ENCODE assay signal across 1 cellular context in genomic region chr1:26126321-26127084, GRCh38.
TF ChIP-seq lines count a peak whose summit lies in the region.

No MANE protein-coding gene starts in this region.

TF ChIP-seq in HEK293, 187 proteins besides CTCF, POLR2A, EP300 and RAD21 (continued from another document and continues in another):
- no peak for TF ChIP-seq ZNF280C (tag by site-specific recombination; IDR thresholded peaks at IDR 0.05)
- no peak for TF ChIP-seq ZNF830 (tag by site-specific recombination; IDR thresholded peaks at IDR 0.05; ENCODE audit: low read depth)
- no peak for TF ChIP-seq ZNF704 (tag by site-specific recombination; IDR thresholded peaks at IDR 0.05)
- no peak for TF ChIP-seq TCF7L2 (IDR thresholded peaks at IDR 0.05; ENCODE audit: borderline replicate concordance, low read depth, low read length)
- TF ChIP-seq ZNF274 (IDR thresholded peaks at IDR 0.05; ENCODE audit: low read length) = no peak
- TF ChIP-seq ZNF274 (tag by site-specific recombination; IDR thresholded peaks at IDR 0.05; ENCODE audit: borderline replicate concordance) = no peak
- TF ChIP-seq ZNF692 (tag by site-specific recombination; IDR thresholded peaks at IDR 0.05) = 0 out of 2 replicates have a peak, but pooled peaks have one; percentile 28
- TF ChIP-seq ZNF404 (tag by site-specific recombination; IDR thresholded peaks at IDR 0.05) = no peak
- no peak for TF ChIP-seq ZNF558 (tag by site-specific recombination; IDR thresholded peaks at IDR 0.05)
- no peak for TF ChIP-seq ZNF174 (tag by site-specific recombination; IDR thresholded peaks at IDR 0.05)
- TF ChIP-seq ZNF169 (tag by site-specific recombination; IDR thresholded peaks at IDR 0.05) = no peak
- peak; percentile 79 for TF ChIP-seq OSR2 (tag by site-specific recombination; IDR thresholded peaks at IDR 0.05)
- TF ChIP-seq FEZF1 (tag by site-specific recombination; IDR thresholded peaks at IDR 0.05) = peak; percentile 100
- no peak for TF ChIP-seq ZNF660 (tag by site-specific recombination; IDR thresholded peaks at IDR 0.05)
- TF ChIP-seq ZNF2 (tag by site-specific recombination; IDR thresholded peaks at IDR 0.05) = 0 out of 2 replicates have a peak, but pooled peaks have one; percentile 49
- no peak for TF ChIP-seq ZNF19 (tag by site-specific recombination; IDR thresholded peaks at IDR 0.05; ENCODE audit: low read depth)
- TF ChIP-seq ZNF112 (tag by site-specific recombination; IDR thresholded peaks at IDR 0.05) = no peak
- no peak for TF ChIP-seq TRIM28 (IDR thresholded peaks at IDR 0.05; ENCODE audit: borderline replicate concordance, low read length)
- no peak for TF ChIP-seq ZBTB21 (tag by site-specific recombination; IDR thresholded peaks at IDR 0.05)
- TF ChIP-seq INSM2 (tag by site-specific recombination; IDR thresholded peaks at IDR 0.05) = no peak
- no peak for TF ChIP-seq SCRT2 (tag by site-specific recombination; IDR thresholded peaks at IDR 0.05)
- no peak for TF ChIP-seq ZBTB48 (tag by site-specific recombination; IDR thresholded peaks at IDR 0.05)
- no peak for TF ChIP-seq ZNF610 (tag by site-specific recombination; IDR thresholded peaks at IDR 0.05; ENCODE audit: borderline replicate concordance)
- no peak for TF ChIP-seq ZNF521 (tag by site-specific recombination; IDR thresholded peaks at IDR 0.05)
- TF ChIP-seq ZNF843 (tag by site-specific recombination; IDR thresholded peaks at IDR 0.05) = peak; percentile 80
- TF ChIP-seq ZNF18 (tag by site-specific recombination; IDR thresholded peaks at IDR 0.05) = no peak
- TF ChIP-seq ZBTB11 (tag by site-specific recombination; conservative IDR thresholded peaks at IDR 0.05; ENCODE audit: low read depth) = no peak
- TF ChIP-seq ZNF138 (tag by site-specific recombination; IDR thresholded peaks at IDR 0.05; ENCODE audit: borderline replicate concordance) = no peak
- TF ChIP-seq ZNF16 (tag by site-specific recombination; IDR thresholded peaks at IDR 0.05; ENCODE audit: low read depth) = no peak
- 0 out of 2 replicates have a peak, but pooled peaks have one; percentile 25 for TF ChIP-seq ZNF362 (tag by site-specific recombination; IDR thresholded peaks at IDR 0.05)
- no peak for TF ChIP-seq ZNF132 (tag by site-specific recombination; IDR thresholded peaks at IDR 0.05; ENCODE audit: borderline replicate concordance)
- TF ChIP-seq BCL6B (tag by site-specific recombination; IDR thresholded peaks at IDR 0.05) = no peak
- no peak for TF ChIP-seq ZNF140 (tag by site-specific recombination; IDR thresholded peaks at IDR 0.05)
- TF ChIP-seq ZNF202 (tag by site-specific recombination; IDR thresholded peaks at IDR 0.05; ENCODE audit: borderline replicate concordance) = no peak
- peak; percentile 72 for TF ChIP-seq ZXDB (tag by site-specific recombination; IDR thresholded peaks at IDR 0.05)
- TF ChIP-seq ZNF366 (tag by site-specific recombination; conservative IDR thresholded peaks at IDR 0.05) = 0 out of 2 replicates have a peak, but pooled peaks have one; percentile 26
- TF ChIP-seq ZNF48 (tag by site-specific recombination; IDR thresholded peaks at IDR 0.05) = no peak
- no peak for TF ChIP-seq ZNF777 (tag by site-specific recombination; IDR thresholded peaks at IDR 0.05; ENCODE audit: borderline replicate concordance)
- TF ChIP-seq ZNF548 (tag by site-specific recombination; IDR thresholded peaks at IDR 0.05) = no peak
- TF ChIP-seq ZEB2 (tag by site-specific recombination; IDR thresholded peaks at IDR 0.05) = 0 out of 2 replicates have a peak, but pooled peaks have one; percentile 32
- no peak for TF ChIP-seq ZNF214 (tag by site-specific recombination; IDR thresholded peaks at IDR 0.05; ENCODE audit: borderline replicate concordance)
- TF ChIP-seq ZNF600 (tag by site-specific recombination; IDR thresholded peaks at IDR 0.05) = no peak
- no peak; the same call in 1 of the 2 replicates for TF ChIP-seq TSHZ1 (tag by site-specific recombination; IDR thresholded peaks at IDR 0.05; ENCODE audit: borderline replicate concordance)
- TF ChIP-seq PBX3 (CRISPR knock-in tag; IDR thresholded peaks at IDR 0.05) = no peak
- no peak for TF ChIP-seq ZNF416 (tag by site-specific recombination; IDR thresholded peaks at IDR 0.05)
- no peak for TF ChIP-seq ZNF585B (tag by site-specific recombination; IDR thresholded peaks at IDR 0.05)
- no peak for TF ChIP-seq ZBTB1 (tag by site-specific recombination; IDR thresholded peaks at IDR 0.05)
